8 cellular contexts compared by ENCODE assay signal in genomic region chr16:88569614-88569984, GRCh38. TPM values are rescaled to one million over a fixed set of nuclear protein-coding genes. Genes with fewer than 3 reads are reported as not detected.
DNase-seq lines count a peak whose midpoint lies in the region; ATAC-seq, FAIRE-seq and TF ChIP-seq lines count a peak whose summit lies in the region.

No MANE protein-coding gene starts in this region.

- H3K27ac Mint-ChIP-seq in CD14-positive monocyte: peak overlapping the region; percentile 3 to 83 (median 16)

- H3K4me1 ChIP-seq in HUES48 (ENCODE audit: control insufficient read depth, insufficient read depth, low read length): peaks cover 5% of the 10 kb centered on the region; the same call in 1 of the 2 replicates
- H3K4me1 ChIP-seq in body of pancreas: peaks cover 24% of the 10 kb centered on the region
- H3K4me1 ChIP-seq in thoracic aorta (ENCODE audit: control insufficient read depth in 1 of 2, low read depth in 2 of 2): peaks cover 15 to 23% of the 10 kb centered on the region in 2 donors

- no peak for DNase-seq in CD14-positive monocyte (ENCODE audit: low spot score)
- DNase-seq in body of pancreas: peak in 2 of 4 donors; percentile 11 to 25
- DNase-seq in left lobe of liver (ENCODE audit: low spot score): peak; percentile 59
- no peak for DNase-seq in thoracic aorta (ENCODE audit: low spot score)
- no peak for DNase-seq in occipital lobe (lab: John Stamatoyannopoulos, UW)
- DNase-seq in H54 (ENCODE audit: insufficient read length, low spot score): no peak

- H3K27me3 Mint-ChIP-seq in CD14-positive monocyte (ENCODE audit: low read depth in 3 of 3): peaks cover 0 to 5% (median 0%) of the 10 kb centered on the region in 3 donors

- H3K9ac ChIP-seq in HUES48 (ENCODE audit: low read depth, low read length): peak overlapping the region; percentile 61

- peaks cover 15 to 23% of the 10 kb centered on the region in 2 donors for H3K36me3 Mint-ChIP-seq in CD14-positive monocyte

- ATAC-seq in GM21381 (IDR thresholded peaks at IDR 0.05; ENCODE audit: unreplicated experiment) (peak; percentile 14), body of pancreas (peak; percentile 5), left lobe of liver (peak; percentile 31), thoracic aorta (ENCODE audit: insufficient number of reproducible peaks, low FRiP score, low read depth) (no peak)

- 3% methylated on average over 7 to 28 of the region's 28 CpGs for WGBS in body of pancreas, 2 donors

- intact Hi-C loops in CD14-positive monocyte (cut with micrococcal nuclease) (loop anchor here in 1 of 2 donors (5.0 kb wide), 1 partner anchor 117 kb away; the partner anchor contains the start of gene ZFPM1), body of pancreas (cut with DNase I) (no loop called here)

- peaks cover 20% of the 10 kb centered on the region for H3K4me1 Mint-ChIP-seq in CD14-positive monocyte

- H3K27me3 ChIP-seq in HUES48 (ENCODE audit: control insufficient read depth, insufficient read depth, low read length): no peaks in the 10 kb centered on the region
- H3K27me3 ChIP-seq in body of pancreas: no peaks in the 10 kb centered on the region
- H3K27me3 ChIP-seq in thoracic aorta (replicated peaks; ENCODE audit: insufficient read depth): no peaks in the 10 kb centered on the region

- TF ChIP-seq CTCF in CD14-positive monocyte (IDR thresholded peaks at IDR 0.05) (no peak), body of pancreas (IDR thresholded peaks at IDR 0.05) (no peak), thoracic aorta (IDR thresholded peaks at IDR 0.05) (no peak)

- H3K27ac ChIP-seq in HUES48 (ENCODE audit: low read depth, low read length) (no peak overlapping the region), body of pancreas (peak overlapping the region; percentile 13 to 87 (median 70)), thoracic aorta (peak overlapping the region; percentile 48 to 59)

- H3K4me3 Mint-ChIP-seq in CD14-positive monocyte: peak overlapping the region; percentile 78 to 80

- H3K9me3 ChIP-seq in HUES48 (ENCODE audit: control insufficient read depth, insufficient read depth, low read length) (no peaks in the 10 kb centered on the region), body of pancreas (no peaks in the 10 kb centered on the region), thoracic aorta (no peaks in the 10 kb centered on the region)

- no peak for TF ChIP-seq POLR2A in body of pancreas (IDR thresholded peaks at IDR 0.05)
- no peak for TF ChIP-seq POLR2A in H54 (IDR thresholded peaks at IDR 0.05; ENCODE audit: low read depth, low read length)

- H3K36me3 ChIP-seq in HUES48 (ENCODE audit: control insufficient read depth, insufficient read depth, low read length) (peaks cover 26% of the 10 kb centered on the region), body of pancreas (replicated peaks in 1 of 2; ENCODE audit: insufficient read depth in 1 of 2, low read depth in 2 of 2) (no peaks in the 10 kb centered on the region), thoracic aorta (no peaks in the 10 kb centered on the region)

- no peak for FAIRE-seq in H54 (lab: Jason Lieb, UNC)

- H3K4me3 ChIP-seq in HUES48 (ENCODE audit: low read depth, low read length) (peak overlapping the region; percentile 93), body of pancreas (peak overlapping the region; percentile 28 to 39), thoracic aorta (peak overlapping the region; percentile 77)

- H3K9me3 Mint-ChIP-seq in CD14-positive monocyte: no peaks in the 10 kb centered on the region

RNA-seq across cellular contexts. Expression of gene ZC3H18, which starts 0.6 kb away (rescaled TPM):
- polyA plus RNA-seq in CD14-positive monocyte: 1 to 10 TPM; 5.5 to 6.8 TPM
- total RNA-seq in body of pancreas: 10 to 100 TPM; 11.7 to 22.4 TPM
- 18.1 TPM for total RNA-seq in left lobe of liver
- 10 to 100 TPM; 21.8 to 30.3 TPM for total RNA-seq in thoracic aorta
- 12.0 TPM for total RNA-seq in occipital lobe

Comparison
In these comparisons a context has a peak if more than half of its experiments do, and no peak if none do; other contexts are left out.
1. H3K4me3 ChIP-seq: peak in every context shown above with its lines; median percentile 93 in HUES48; 77 in thoracic aorta; 34 in body of pancreas.